23 cellular contexts compared by ENCODE assay signal in the genomic region with DNA sequence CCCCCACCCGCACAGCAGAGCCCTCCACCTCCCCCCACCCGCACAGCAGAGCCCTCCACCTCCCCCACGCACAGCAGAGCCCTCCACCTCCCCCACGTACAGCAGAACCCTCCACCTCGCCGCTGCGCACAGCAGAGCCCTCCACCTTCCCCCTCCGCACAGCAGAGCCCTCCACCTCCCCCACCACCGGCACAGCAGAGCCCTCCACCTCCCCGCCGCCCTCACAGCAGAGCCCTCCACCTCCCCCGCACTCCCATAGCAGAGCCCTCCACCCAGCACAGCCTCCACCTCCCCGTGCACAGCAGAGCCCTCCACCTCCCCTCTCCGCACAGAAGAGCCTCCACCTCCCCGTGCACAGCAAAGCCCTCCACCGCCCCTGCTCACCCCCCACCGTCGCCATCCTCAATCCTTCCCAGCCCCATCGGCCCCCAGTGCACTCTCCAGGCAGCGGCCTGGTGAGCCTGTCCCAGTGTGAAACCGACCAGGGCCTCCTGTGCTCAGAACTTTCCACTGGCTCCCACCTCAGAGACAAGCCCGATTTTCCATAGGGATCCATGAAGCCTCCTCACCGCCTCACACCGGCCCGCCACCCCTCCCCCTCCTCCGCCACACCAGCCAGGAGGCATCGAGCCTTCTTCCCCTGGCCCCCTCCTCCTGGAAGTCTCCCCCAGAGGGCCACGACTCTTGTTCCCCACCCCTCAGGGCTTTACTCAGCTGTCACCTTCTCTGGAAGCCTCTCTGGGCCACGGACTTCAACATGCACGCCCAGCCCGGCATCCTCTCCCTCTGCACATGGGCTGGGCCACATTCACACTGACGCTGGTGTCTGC.
DNase-seq lines count a peak whose midpoint lies in the region; ATAC-seq, FAIRE-seq and TF ChIP-seq lines count a peak whose summit lies in the region.
"Had no signal": no experiment of that assay in that cellular context is flagged by ENCODE, and none has a peak within 500 bp of the region (broad histone marks: within the 10 kb centered on the region; RNA-seq: fewer than 3 reads in every experiment).

No MANE protein-coding gene starts in this region.

- CTCF ChIA-PET in HEK293 (lab: Yijun Ruan, JAX): no interaction called here
- CTCF ChIA-PET in H1 (lab: Charles Lee; ENCODE audit: partially characterized antibody): interaction anchor here (3.0 kb wide), 1 partner anchor 11 kb away, joined by 12 read pairs; no protein-coding TSS in a partner anchor

- no peak for FAIRE-seq in H1 (lab: Jason Lieb, UNC)
- FAIRE-seq: GM12892, H54 had no signal

- H4K5ac ChIP-seq in H1 (ENCODE audit: insufficient read length, low read depth, low read length): no peak overlapping the region

- no peak for TF ChIP-seq EP300 in H1 (IDR thresholded peaks at IDR 0.05; ENCODE audit: borderline replicate concordance in 1 of 2, low read depth in 2 of 2, low read length in 2 of 2)

- H3K56ac ChIP-seq in H1 (replicated peaks; ENCODE audit: insufficient read length, low read depth, low read length): no peak overlapping the region

- H3K14ac ChIP-seq in H1 (ENCODE audit: insufficient read length) (no peak overlapping the region), neuronal stem cell (ENCODE audit: low read length) (peak overlapping the region; percentile 75)

- H3K9me3 ChIP-seq in DND-41 (ENCODE audit: insufficient read depth, low read length, severe bottlenecking) (no peaks in the 10 kb centered on the region), HEK293 (ENCODE audit: control insufficient read depth, insufficient read depth, low read depth, low read length) (no peaks in the 10 kb centered on the region), H1 (ENCODE audit: insufficient read depth in 2 of 2, low read depth in 1 of 2, low read length in 1 of 2) (no peaks in the 10 kb centered on the region), neuronal stem cell (replicated peaks in 1 of 2; ENCODE audit: control insufficient read depth in 2 of 2, insufficient read depth in 1 of 2, low read depth in 1 of 2, low read length in 2 of 2) (no peaks in the 10 kb centered on the region)
- H3K9me3 ChIP-seq: Caco-2 had no signal

- H3K23me2 ChIP-seq in H1 (ENCODE audit: low read depth, low read length): no peaks in the 10 kb centered on the region

- H2BK15ac ChIP-seq in H1 (ENCODE audit: low read length): no peak overlapping the region
- peak overlapping the region; percentile 60 for H2BK15ac ChIP-seq in neuronal stem cell (ENCODE audit: low read length)

- TF ChIP-seq RAD21 in H1 (IDR thresholded peaks at IDR 0.05 in 1 of 2, conservative IDR thresholded peaks at IDR 0.05 in 1 of 2; ENCODE audit: low read depth in 2 of 2, low read length in 2 of 2): no peak

- H4K91ac ChIP-seq in H1 (replicated peaks; ENCODE audit: insufficient read length, low read length): no peak overlapping the region
- H4K91ac ChIP-seq in neuronal stem cell (ENCODE audit: low read depth, low read length, poor library complexity): no peak overlapping the region

- H2BK5ac ChIP-seq in H1 (ENCODE audit: low read depth, low read length): no peak overlapping the region
- no peak overlapping the region for H2BK5ac ChIP-seq in neuronal stem cell (ENCODE audit: low read length)

- no peaks in the 10 kb centered on the region for H3K4me1 ChIP-seq in DND-41 (ENCODE audit: insufficient read depth, low read length)
- H3K4me1 ChIP-seq in HEK293 (ENCODE audit: control insufficient read depth, insufficient read depth, low read length): no peaks in the 10 kb centered on the region
- H3K4me1 ChIP-seq in H1 (replicated peaks in 1 of 4; ENCODE audit: control insufficient read depth in 3 of 4, insufficient read depth in 4 of 4, low read length in 3 of 4): peaks cover 0 to 28% (median 9%) of the 10 kb centered on the region in 4 experiments; a peak in 6 of 7 replicates
- H3K4me1 ChIP-seq in neuronal stem cell (ENCODE audit: control insufficient read depth in 2 of 2, insufficient read depth in 1 of 2, low read depth in 1 of 2, low read length in 2 of 2): peaks cover 4 to 14% of the 10 kb centered on the region in 2 donors
- H3K4me1 ChIP-seq: Caco-2 had no signal

- H3K18ac ChIP-seq in H1 (ENCODE audit: extremely low read depth, low read length) (peak overlapping the region; percentile 71), neuronal stem cell (ENCODE audit: low read length) (peak overlapping the region; percentile 86)

- no peak for TF ChIP-seq POLR2A in H1 (IDR thresholded peaks at IDR 0.05; ENCODE audit: control extremely low read depth in 1 of 2, low read depth in 2 of 2, low read length in 2 of 2)

- H3K79me1 ChIP-seq in H1 (ENCODE audit: low read depth, low read length) (no peaks in the 10 kb centered on the region), neuronal stem cell (ENCODE audit: low read depth, low read length) (peaks cover 4% of the 10 kb centered on the region)

- H3K4me2 ChIP-seq in DND-41 (ENCODE audit: insufficient read depth, low read length) (no peak overlapping the region), H1 (ENCODE audit: insufficient read depth in 1 of 2, low read depth in 2 of 2, low read length in 2 of 2) (no peak overlapping the region), neuronal stem cell (ENCODE audit: insufficient read depth, low read length, poor library complexity, severe bottlenecking) (no peak overlapping the region)

- H2AK5ac ChIP-seq in H1 (ENCODE audit: low read depth, low read length): no peak overlapping the region
- H2AK5ac ChIP-seq in neuronal stem cell (ENCODE audit: low read depth, low read length): no peak overlapping the region

- H3K79me2 ChIP-seq in DND-41 (ENCODE audit: insufficient read depth, low read length) (no peaks in the 10 kb centered on the region), H1 (ENCODE audit: control insufficient read depth in 1 of 2, insufficient read depth in 2 of 2, low read length in 2 of 2) (no peaks in the 10 kb centered on the region)

- H3K27me3 ChIP-seq in DND-41 (ENCODE audit: insufficient read depth, low read length, poor library complexity) (no peaks in the 10 kb centered on the region), H1 (replicated peaks in 1 of 4; ENCODE audit: control insufficient read depth in 3 of 4, extremely low read depth in 1 of 4, insufficient read depth in 3 of 4, low read length in 3 of 4) (no peaks in the 10 kb centered on the region), neuronal stem cell (ENCODE audit: control insufficient read depth in 3 of 3, insufficient read depth in 3 of 3, low read depth in 1 of 3, low read length in 3 of 3) (no peaks in the 10 kb centered on the region)

- H2AFZ ChIP-seq in DND-41 (ENCODE audit: low read depth, low read length) (no peak overlapping the region), H1 (ENCODE audit: low read length) (no peak overlapping the region), neuronal stem cell (ENCODE audit: low read length) (no peak overlapping the region)

- TF ChIP-seq CTCF in DND-41 (IDR thresholded peaks at IDR 0.05; ENCODE audit: borderline replicate concordance, extremely low read depth, low read length, poor library complexity, severe bottlenecking) (no peak), HEK293 (tag by site-specific recombination; IDR thresholded peaks at IDR 0.05) (no peak), H1 (IDR thresholded peaks at IDR 0.05; ENCODE audit: control extremely low read depth in 1 of 3, insufficient read depth in 1 of 3, low read depth in 1 of 3, low read length in 3 of 3) (no peak)

- H3K27ac ChIP-seq in DND-41 (ENCODE audit: low read length): no peak overlapping the region
- no peak overlapping the region for H3K27ac ChIP-seq in HEK293 (ENCODE audit: extremely low read depth, low read depth, low read length)
- no peak overlapping the region for H3K27ac ChIP-seq in H1 (ENCODE audit: low read depth, low read length)
- H3K27ac ChIP-seq in neuronal stem cell (replicated peaks; ENCODE audit: low read length): no peak overlapping the region

- H3K36me3 ChIP-seq in DND-41 (ENCODE audit: insufficient read depth, low read length): no peaks in the 10 kb centered on the region
- no peaks in the 10 kb centered on the region for H3K36me3 ChIP-seq in HEK293 (ENCODE audit: control insufficient read depth in 2 of 2, insufficient read depth in 1 of 2, low read length in 2 of 2)
- no peaks in the 10 kb centered on the region for H3K36me3 ChIP-seq in H1 (ENCODE audit: control insufficient read depth in 2 of 4, insufficient read depth in 4 of 4, low read length in 3 of 4)
- no peaks in the 10 kb centered on the region for H3K36me3 ChIP-seq in neuronal stem cell (replicated peaks in 1 of 2; ENCODE audit: control insufficient read depth in 2 of 2, insufficient read depth in 2 of 2, low read length in 2 of 2)

- no peak overlapping the region for H2BK20ac ChIP-seq in H1 (ENCODE audit: low read length)

- H2BK12ac ChIP-seq in H1 (ENCODE audit: low read depth, low read length): no peak overlapping the region
- H2BK12ac ChIP-seq in neuronal stem cell (ENCODE audit: low read length): no peak overlapping the region

- DNase-seq in DND-41 (no peak), H1 (ENCODE audit: low read depth in 1 of 2, low spot score in 2 of 2) (no peak), neuronal stem cell (ENCODE audit: low spot score) (no peak), DMS 273 (lab: John Stamatoyannopoulos, UW; ENCODE audit: unreplicated experiment) (no peak)
- DNase-seq: C1 segment of cervical spinal cord; Caco-2; CD8-positive, alpha-beta T cell; DMS 273 treated with DMSO at 0.1 percent for 48 hours; DMS79; HFFc6; NCI-H1048; NCI-H1417; NCI-H1694; NCI-H2029 treated with DMSO at 0.1 percent for 48 hours; NCI-H2227 treated with DMSO at 0.1 percent for 48 hours; NCI-H526 treated with DMSO at 0.1 percent for 48 hours; RPMI8226; SHP77 had no signal

- H4K20me1 ChIP-seq in DND-41 (ENCODE audit: insufficient read depth, low read length) (peaks cover 11% of the 10 kb centered on the region; the same call in 1 of the 2 replicates), H1 (replicated peaks in 1 of 2; ENCODE audit: control insufficient read depth in 1 of 2, insufficient read depth in 2 of 2, low read length in 2 of 2) (no peaks in the 10 kb centered on the region)

- H2BK120ac ChIP-seq in H1 (replicated peaks; ENCODE audit: low read depth, low read length) (no peak overlapping the region), neuronal stem cell (ENCODE audit: low read depth, low read length) (no peak overlapping the region)

- H3K4ac ChIP-seq in H1 (replicated peaks; ENCODE audit: insufficient read length, low read depth, low read length) (no peak overlapping the region), neuronal stem cell (ENCODE audit: low read length) (no peak overlapping the region)

- H3K9ac ChIP-seq in DND-41 (ENCODE audit: low read depth, low read length) (no peak overlapping the region), H1 (replicated peaks in 1 of 4; ENCODE audit: extremely low read depth in 1 of 4, low read depth in 3 of 4, low read length in 3 of 4) (no peak overlapping the region), neuronal stem cell (ENCODE audit: low read depth, low read length, poor library complexity) (peak overlapping the region; percentile 17)

- WGBS in H1 (ENCODE audit: extremely low coverage in 1 of 2, insufficient coverage in 1 of 2, insufficient read length in 1 of 2, insufficient replicate concordance in 2 of 2, low coverage in 1 of 2, low lambda C conversion rate in 2 of 2, missing lambda C conversion rate in 1 of 2), 2 experiments: 86% methylated on average over 8 of the region's 32 CpGs; no CpG with 5 or more reads in 1 of the 2 experiments
- WGBS in neuronal stem cell (ENCODE audit: extremely low coverage in 2 of 2, insufficient read length in 2 of 2, insufficient replicate concordance in 1 of 2), 2 donors: no CpG with 5 or more reads among the region's 32 CpGs

- H4K8ac ChIP-seq in H1 (ENCODE audit: extremely low read depth, insufficient read depth, low read length): no peak overlapping the region
- no peak overlapping the region for H4K8ac ChIP-seq in neuronal stem cell (ENCODE audit: low read depth, low read length)

- ATAC-seq in DND-41 (ENCODE audit: insufficient read depth, low read depth): 0 out of 3 replicates have a peak, but pooled peaks have one; percentile 23
- no peak for ATAC-seq in HG02981 (IDR thresholded peaks at IDR 0.05; ENCODE audit: unreplicated experiment)
- ATAC-seq in HG03442 (IDR thresholded peaks at IDR 0.05; ENCODE audit: unreplicated experiment): no peak
- ATAC-seq: CD8-positive, alpha-beta T cell had no signal

- no peak overlapping the region for H3K4me3 ChIP-seq in DND-41 (ENCODE audit: low read depth in 1 of 2, low read length in 2 of 2)
- no peak overlapping the region for H3K4me3 ChIP-seq in HEK293 (ENCODE audit: low read depth, low read length)
- H3K4me3 ChIP-seq in H1 (ENCODE audit: extremely low read depth in 1 of 4, insufficient read depth in 2 of 4, low read depth in 3 of 4, low read length in 4 of 4): no peak overlapping the region
- no peak overlapping the region for H3K4me3 ChIP-seq in neuronal stem cell (ENCODE audit: low read length in 2 of 2)

- POLR2A ChIA-PET in HEK293 (lab: Yijun Ruan, JAX): no interaction called here
- POLR2A ChIA-PET in H1 (lab: Charles Lee; ENCODE audit: partially characterized antibody): no interaction called here

- H3K23ac ChIP-seq in H1 (ENCODE audit: insufficient read length) (no peak overlapping the region), neuronal stem cell (ENCODE audit: low read depth, low read length, poor library complexity) (peak overlapping the region; percentile 76)
